ENCODE assay signal across 28 cellular contexts in the genomic region with DNA sequence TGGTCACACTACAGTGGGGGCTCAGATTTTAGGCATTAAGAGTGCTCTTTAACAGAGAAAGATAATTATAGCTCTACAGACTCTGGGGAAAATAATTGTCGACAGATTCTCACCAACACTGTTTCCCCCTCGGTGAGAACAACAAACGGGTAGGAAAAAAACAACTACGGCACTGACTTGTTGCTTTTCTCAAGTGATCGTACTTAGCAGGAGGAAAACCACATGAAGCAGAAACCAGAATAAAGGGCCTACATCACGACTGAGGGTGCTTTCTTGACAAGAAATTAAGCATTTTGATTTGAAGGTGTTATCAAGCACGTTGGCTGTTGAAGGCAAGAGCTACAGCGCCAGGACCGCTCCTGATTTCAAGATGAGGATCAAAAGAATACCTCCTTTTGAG. TPM values are rescaled to one million over a fixed set of nuclear protein-coding genes. Genes with fewer than 3 reads are reported as not detected.
DNase-seq lines count a peak whose midpoint lies in the region; ATAC-seq and TF ChIP-seq lines count a peak whose summit lies in the region.
"Had no signal": no experiment of that assay in that cellular context is flagged by ENCODE, and none has a peak within 500 bp of the region (broad histone marks: within the 10 kb centered on the region; RNA-seq: fewer than 3 reads in every experiment).

No MANE protein-coding gene starts in this region.

- no peak for TF ChIP-seq EP300 in transverse colon (IDR thresholded peaks at IDR 0.05; ENCODE audit: low read depth)

- H3K27me3 Mint-ChIP-seq in neural progenitor cell (ENCODE audit: insufficient read depth, low read depth), result no peaks in the 10 kb centered on the region

- no peaks in the 10 kb centered on the region for H3K79me2 ChIP-seq in neural progenitor cell (ENCODE audit: low read depth)
- H3K79me2 ChIP-seq: hepatocyte had no signal

- ATAC-seq in SK-N-SH treated with all-trans-retinoic acid at 6 μM for 48 hours, result no peak
- ATAC-seq: mucosa of descending colon; stimulated activated naive B cell treated with anti-CD40 and anti-IgM and Interleukin-4, amounts not matched to agents 10 μg/mL and 1 μg/mL and 100 μg/mL, for 72 hours had no signal

- TF ChIP-seq POLR2A in transverse colon (IDR thresholded peaks at IDR 0.05), result no peak

- H3K36me3 ChIP-seq in neural progenitor cell, result no peaks in the 10 kb centered on the region
- no peaks in the 10 kb centered on the region for H3K36me3 ChIP-seq in transverse colon
- H3K36me3 ChIP-seq: left ventricle myocardium inferior, prostate gland had no signal

- no peaks in the 10 kb centered on the region for H3F3A ChIP-seq in neural progenitor cell (ENCODE audit: low read depth)

- peaks cover 19% of the 10 kb centered on the region for H3K4me1 Mint-ChIP-seq in neural progenitor cell

- H3K27me3 ChIP-seq in neural progenitor cell (no peaks in the 10 kb centered on the region), transverse colon (no peaks in the 10 kb centered on the region)
- H3K27me3 ChIP-seq: hepatocyte, Peyer's patch had no signal

- H3K27ac Mint-ChIP-seq in neural progenitor cell, result no peak overlapping the region
- H3K27ac Mint-ChIP-seq: activated T-helper 1 cell treated with anti-CD3 and anti-CD28 coated beads, Interleukin-12 subunit alpha, Interleukin-12 subunit beta, Interleukin-2, Interleukin-4 antibody, amounts not matched to agents 30 ng/mL and 10 ng/mL and 1 ng/mL, durations not matched to agents 14 hours and 24 hours and 36 hours; stimulated activated naive B cell treated with anti-CD40 and anti-IgM and Interleukin-4, amounts not matched to agents 10 μg/mL and 1 μg/mL and 100 μg/mL, for 72 hours; T-helper 1 cell treated with Interleukin-12 subunit alpha and Interleukin-12 subunit beta and Interleukin-4 antibody, amounts not matched to agents 30 μg/mL and 1 μg/mL, for 36 hours had no signal

- H3K36me3 Mint-ChIP-seq in neural progenitor cell, result peaks cover 34% of the 10 kb centered on the region
- H3K36me3 Mint-ChIP-seq: IgD-negative memory B cell; stimulated activated naive B cell treated with anti-CD40 and anti-IgM and Interleukin-4, amounts not matched to agents 10 μg/mL and 1 μg/mL and 100 μg/mL, for 72 hours had no signal

- no peaks in the 10 kb centered on the region for H4K20me1 ChIP-seq in neural progenitor cell (ENCODE audit: low read depth)

- peak overlapping the region; percentile 61 for H3K4me2 ChIP-seq in neural progenitor cell
- H3K4me2 ChIP-seq: hepatocyte had no signal

- peak overlapping the region; percentile 96 for H2AFZ ChIP-seq in neural progenitor cell (replicated peaks)
- H2AFZ ChIP-seq: hepatocyte had no signal

- peaks cover 2% of the 10 kb centered on the region for H3K9me3 Mint-ChIP-seq in neural progenitor cell
- H3K9me3 Mint-ChIP-seq: activated T-helper 1 cell treated with anti-CD3 and anti-CD28 coated beads, Interleukin-12 subunit alpha, Interleukin-12 subunit beta, Interleukin-2, Interleukin-4 antibody, amounts not matched to agents 30 ng/mL and 10 ng/mL and 1 ng/mL, durations not matched to agents 14 hours and 24 hours and 36 hours; T-helper 1 cell treated with Interleukin-12 subunit alpha and Interleukin-12 subunit beta and Interleukin-4 antibody, amounts not matched to agents 30 μg/mL and 1 μg/mL, for 36 hours had no signal

- no peaks in the 10 kb centered on the region for H3K9me3 ChIP-seq in neural progenitor cell (ENCODE audit: low read depth)
- no peaks in the 10 kb centered on the region for H3K9me3 ChIP-seq in transverse colon
- H3K9me3 ChIP-seq: left ventricle myocardium inferior, mucosa of descending colon, Peyer's patch, prostate gland, thoracic aorta had no signal

- 78 to 82% methylated on average over 8 to 9 of the region's 9 CpGs for WGBS in transverse colon (ENCODE audit: low coverage in 1 of 2), 2 donors

- in situ Hi-C loops in G401 (cut with HindIII; ENCODE audit: low sequenced_read_pairs), result no loop called here
- in situ Hi-C loops in transverse colon (cut with MboI; ENCODE audit: low pct_ligation_motif_present in 1 of 4, low pct_unique_long_range_greater_than_20kb in 1 of 4, low sequenced_read_pairs in 3 of 4), result loop anchor here in 1 of 4 donors (25.0 kb wide), 2 partner anchors 137 to 388 kb away; no protein-coding TSS in a partner anchor

- no peak overlapping the region for H3K9ac ChIP-seq in neural progenitor cell

- H3K4me3 ChIP-seq in neural progenitor cell, result no peak overlapping the region
- H3K4me3 ChIP-seq in transverse colon, result no peak overlapping the region
- H3K4me3 ChIP-seq: hepatocyte, left ventricle myocardium inferior, mucosa of descending colon, Peyer's patch, prostate gland, thoracic aorta had no signal

- peaks cover 13% of the 10 kb centered on the region for H3K4me1 ChIP-seq in neural progenitor cell
- no peaks in the 10 kb centered on the region for H3K4me1 ChIP-seq in transverse colon
- H3K4me1 ChIP-seq: left ventricle myocardium inferior, Peyer's patch, prostate gland had no signal

- no peak for TF ChIP-seq CTCF in neural progenitor cell (IDR thresholded peaks at IDR 0.05)
- TF ChIP-seq CTCF in transverse colon (IDR thresholded peaks at IDR 0.05), result no peak

- no peak overlapping the region for H3K27ac ChIP-seq in neural progenitor cell
- no peak overlapping the region for H3K27ac ChIP-seq in transverse colon
- H3K27ac ChIP-seq: HL-60, left ventricle myocardium inferior, Peyer's patch, prostate gland, thoracic aorta had no signal

- no peak overlapping the region for H3K4me3 Mint-ChIP-seq in neural progenitor cell
- H3K4me3 Mint-ChIP-seq: activated T-helper 1 cell treated with anti-CD3 and anti-CD28 coated beads, Interleukin-12 subunit alpha, Interleukin-12 subunit beta, Interleukin-2, Interleukin-4 antibody, amounts not matched to agents 30 ng/mL and 10 ng/mL and 1 ng/mL, durations not matched to agents 14 hours and 24 hours and 36 hours; IgD-negative memory B cell; stimulated activated naive B cell treated with anti-CD40 and anti-IgM and Interleukin-4, amounts not matched to agents 10 μg/mL and 1 μg/mL and 100 μg/mL, for 72 hours; T-helper 1 cell treated with Interleukin-12 subunit alpha and Interleukin-12 subunit beta and Interleukin-4 antibody, amounts not matched to agents 30 μg/mL and 1 μg/mL, for 36 hours had no signal

- DNase-seq in G401 (ENCODE audit: low spot score), result peak; percentile 46
- DNase-seq in NCI-H2107 (lab: John Stamatoyannopoulos, UW), result peak; percentile 34
- DNase-seq in cerebellum (ENCODE audit: low spot score), result peak; percentile 9
- peak; percentile 9 for DNase-seq in neural progenitor cell (ENCODE audit: low spot score)
- no peak for DNase-seq in SIG-M5 (lab: John Stamatoyannopoulos, UW)
- DNase-seq in transverse colon, result no peak
- DNase-seq: activated CD4-positive, alpha-beta T cell treated with anti-CD3 and anti-CD28 coated beads for 48 hours; activated naive CD4-positive, alpha-beta T cell treated with anti-CD3 and anti-CD28 coated beads, Interleukin-2, amount 50 U/mL, for 16 hours; central memory CD4-positive, alpha-beta T cell; erythroblast; foreskin fibroblast; left ventricle myocardium inferior; mucosa of descending colon; NCI-H510A treated with DMSO at 0.1 percent for 48 hours; Peyer's patch; small intestine; stimulated activated CD4-positive, alpha-beta T cell treated with anti-CD3 and anti-CD28 coated beads, Interleukin-2, amount 100 ng/mL, for 24 hours; stimulated activated naive B cell treated with anti-CD40 and anti-IgM and Interleukin-4, amounts not matched to agents 10 μg/mL and 1 μg/mL and 100 μg/mL, for 72 hours had no signal

- intact Hi-C loops in transverse colon (cut with DNase I; ENCODE audit: low total_unique reads), result no loop called here

TF ChIP-seq in SK-N-SH treated with all-trans-retinoic acid at 6 μM for 48 hours, 23 proteins besides CTCF, POLR2A, EP300 and RAD21 (continues in another document):
- TF ChIP-seq ZNF565 (CRISPR knock-in tag; conservative IDR thresholded peaks at IDR 0.05; ENCODE audit: low read depth) (no peak), ARNTL (CRISPR knock-in tag; IDR thresholded peaks at IDR 0.05; ENCODE audit: borderline replicate concordance, low read depth) (no peak), TOX (CRISPR knock-in tag; IDR thresholded peaks at IDR 0.05; ENCODE audit: borderline replicate concordance) (no peak), OSR1 (CRISPR knock-in tag; IDR thresholded peaks at IDR 0.05) (no peak), ISL1 (CRISPR knock-in tag; IDR thresholded peaks at IDR 0.05) (no peak), CSDC2 (CRISPR knock-in tag; IDR thresholded peaks at IDR 0.05) (no peak), ZNF70 (CRISPR knock-in tag; IDR thresholded peaks at IDR 0.05) (no peak)
- TF ChIP-seq, protein P1, sequence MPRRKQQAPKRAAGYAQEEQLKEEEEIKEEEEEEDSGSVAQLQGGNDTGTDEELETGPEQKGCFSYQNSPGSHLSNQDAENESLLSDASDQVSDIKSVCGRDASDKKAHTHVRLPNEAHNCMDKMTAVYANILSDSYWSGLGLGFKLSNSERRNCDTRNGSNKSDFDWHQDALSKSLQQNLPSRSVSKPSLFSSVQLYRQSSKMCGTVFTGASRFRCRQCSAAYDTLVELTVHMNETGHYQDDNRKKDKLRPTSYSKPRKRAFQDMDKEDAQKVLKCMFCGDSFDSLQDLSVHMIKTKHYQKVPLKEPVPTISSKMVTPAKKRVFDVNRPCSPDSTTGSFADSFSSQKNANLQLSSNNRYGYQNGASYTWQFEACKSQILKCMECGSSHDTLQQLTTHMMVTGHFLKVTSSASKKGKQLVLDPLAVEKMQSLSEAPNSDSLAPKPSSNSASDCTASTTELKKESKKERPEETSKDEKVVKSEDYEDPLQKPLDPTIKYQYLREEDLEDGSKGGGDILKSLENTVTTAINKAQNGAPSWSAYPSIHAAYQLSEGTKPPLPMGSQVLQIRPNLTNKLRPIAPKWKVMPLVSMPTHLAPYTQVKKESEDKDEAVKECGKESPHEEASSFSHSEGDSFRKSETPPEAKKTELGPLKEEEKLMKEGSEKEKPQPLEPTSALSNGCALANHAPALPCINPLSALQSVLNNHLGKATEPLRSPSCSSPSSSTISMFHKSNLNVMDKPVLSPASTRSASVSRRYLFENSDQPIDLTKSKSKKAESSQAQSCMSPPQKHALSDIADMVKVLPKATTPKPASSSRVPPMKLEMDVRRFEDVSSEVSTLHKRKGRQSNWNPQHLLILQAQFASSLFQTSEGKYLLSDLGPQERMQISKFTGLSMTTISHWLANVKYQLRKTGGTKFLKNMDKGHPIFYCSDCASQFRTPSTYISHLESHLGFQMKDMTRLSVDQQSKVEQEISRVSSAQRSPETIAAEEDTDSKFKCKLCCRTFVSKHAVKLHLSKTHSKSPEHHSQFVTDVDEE (CRISPR knock-in tag; IDR thresholded peaks at IDR 0.05), result no peak

RNA-seq across cellular contexts. Expression of a gene that starts 27.2 kb away (rescaled TPM):
- total RNA-seq in G401 (2014; rRNA removed; shearing (Covaris generic)), result not detected in 2 replicates
- 1.2 TPM for total RNA-seq in cerebellum
- total RNA-seq in neural progenitor cell (ENCODE audit: low replicate concordance), result 0.11 TPM in 1 of 2 replicates, not detected in the other
- total RNA-seq in transverse colon, result under 1 TPM in 1 of 4 donors, not detected in 3; 0.48 TPM
- total RNA-seq: activated T-helper 1 cell treated with anti-CD3 and anti-CD28 coated beads, Interleukin-12 subunit alpha, Interleukin-12 subunit beta, Interleukin-2, Interleukin-4 antibody, amounts not matched to agents 30 ng/mL and 10 ng/mL and 1 ng/mL, durations not matched to agents 14 hours and 24 hours and 36 hours; left ventricle myocardium inferior; M059J; prostate gland; SK-MEL-5; thoracic aorta had no signal

RNA-seq across cellular contexts. Expression of a gene that starts 56.5 kb away (rescaled TPM):
- total RNA-seq in G401 (2014; rRNA removed; shearing (Covaris generic)), result 2.4 and 3.9 TPM in 2 replicates
- 68.6 TPM for total RNA-seq in cerebellum
- 14.4 and 22.5 TPM in 2 replicates for total RNA-seq in neural progenitor cell (ENCODE audit: low replicate concordance)
- total RNA-seq in transverse colon, result 10 to 100 TPM; 15.9 to 24.7 (median 21.4) TPM

Comparison
In these comparisons a context has a peak if more than half of its experiments do, and no peak if none do; other contexts are left out.
1. DNase-seq: peak in G401 (single experiment), NCI-H2107 (single experiment), cerebellum (single experiment) and neural progenitor cell (single experiment); none in SIG-M5 (single experiment) and transverse colon (single experiment).